ENCODE assay signal across 9 cellular contexts in the genomic region with DNA sequence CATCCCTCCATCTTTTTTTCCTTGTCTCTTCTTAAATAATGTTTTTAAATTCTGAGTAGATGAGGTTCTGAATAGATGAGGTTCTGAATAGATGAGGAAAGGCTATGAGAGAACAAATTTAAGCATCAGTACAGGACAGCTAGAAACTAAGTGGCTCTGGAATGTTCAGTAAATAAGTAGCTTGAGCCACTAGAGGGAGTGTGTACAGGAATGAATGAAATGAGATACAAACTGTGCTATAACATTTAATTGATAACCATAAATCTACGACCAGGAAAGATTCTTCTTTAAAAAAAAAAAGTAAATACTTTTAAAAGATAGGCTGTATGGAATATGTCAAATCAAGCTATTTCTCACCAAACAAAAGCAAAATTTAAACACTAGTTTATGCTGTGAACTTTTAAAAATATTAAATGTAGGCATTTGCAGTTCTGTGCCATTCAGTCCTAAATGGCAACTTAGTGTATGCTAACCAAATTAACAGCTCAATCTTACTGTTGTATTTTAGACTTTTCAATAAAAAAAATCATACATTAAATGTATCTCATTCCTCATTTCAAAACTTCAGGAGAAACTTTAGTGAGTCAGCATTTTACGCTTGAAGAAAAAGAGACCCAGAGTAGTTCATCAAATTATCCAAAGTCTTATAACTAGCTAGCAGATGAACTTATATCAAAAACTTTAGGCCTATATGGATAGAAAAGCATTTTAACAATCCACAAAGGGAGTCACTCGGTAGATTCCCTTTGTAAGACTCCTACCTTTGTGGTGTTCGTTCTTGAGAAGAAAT.
DNase-seq lines count a peak whose midpoint lies in the region; ATAC-seq and TF ChIP-seq lines count a peak whose summit lies in the region.
"Had no signal": no experiment of that assay in that cellular context is flagged by ENCODE, and none has a peak within 500 bp of the region (broad histone marks: within the 10 kb centered on the region; RNA-seq: fewer than 3 reads in every experiment).

No MANE protein-coding gene starts in this region.

- ATAC-seq in WTC11 (peak; percentile 51; the same call in 1 of the 2 replicates), GM18868 (IDR thresholded peaks at IDR 0.05; ENCODE audit: unreplicated experiment) (no peak), gastrocnemius medialis (no peak), GM21825 (IDR thresholded peaks at IDR 0.05; ENCODE audit: unreplicated experiment) (no peak)

- DNase-seq in DMS53 treated with DMSO at 0.1 percent for 48 hours (lab: John Stamatoyannopoulos, UW; ENCODE audit: unreplicated experiment) (peak; percentile 52), LoVo (ENCODE audit: low spot score) (peak; percentile 51), WTC11 (ENCODE audit: low spot score) (no peak), hepatic stellate cell (ENCODE audit: low spot score) (peak; percentile 19), tibial artery (no peak), gastrocnemius medialis (no peak)

- H3K4me3 ChIP-seq in tibial artery, result no peak overlapping the region
- H3K4me3 ChIP-seq in gastrocnemius medialis, result no peak overlapping the region

- POLR2A ChIA-PET in WTC11 (lab: Charles Lee), result no interaction called here

- H3K4me1 ChIP-seq in tibial artery (no peaks in the 10 kb centered on the region), gastrocnemius medialis (no peaks in the 10 kb centered on the region)

- H3K4me3 Mint-ChIP-seq in WTC11, result no peak overlapping the region

- H3K4me1 Mint-ChIP-seq in WTC11, result peaks cover 5% of the 10 kb centered on the region; the same call in 1 of the 2 replicates

- no peaks in the 10 kb centered on the region for H3K9me3 Mint-ChIP-seq in WTC11

- CTCF ChIA-PET in WTC11 (lab: Charles Lee), result interaction anchor here (0.6 to 1.7 kb wide), 34 partner anchors 9 to 719 kb away, joined by 3 to 16 read pairs (median 4); a partner anchor contains a TSS

- no peak overlapping the region for H3K27ac ChIP-seq in tibial artery
- no peak overlapping the region for H3K27ac ChIP-seq in gastrocnemius medialis
- H3K27ac ChIP-seq: neutrophil had no signal

- TF ChIP-seq POLR2A in gastrocnemius medialis (IDR thresholded peaks at IDR 0.05), result no peak

- H3K27ac Mint-ChIP-seq in WTC11, result no peak overlapping the region

- H3K27me3 ChIP-seq in tibial artery (no peaks in the 10 kb centered on the region), gastrocnemius medialis (no peaks in the 10 kb centered on the region)
- H3K27me3 ChIP-seq: neutrophil had no signal

- H3K27me3 Mint-ChIP-seq in WTC11 (ENCODE audit: low read depth), result no peaks in the 10 kb centered on the region; the same call in 1 of the 2 replicates

- H3K9me3 ChIP-seq in tibial artery, result no peaks in the 10 kb centered on the region
- H3K9me3 ChIP-seq in gastrocnemius medialis, result no peaks in the 10 kb centered on the region
- H3K9me3 ChIP-seq: neutrophil had no signal

- intact Hi-C loops in tibial artery (cut with DNase I; ENCODE audit: low total_unique reads) (no loop called here), gastrocnemius medialis (cut with DNase I; ENCODE audit: low total_unique reads) (no loop called here)

- H3K36me3 ChIP-seq in tibial artery, result no peaks in the 10 kb centered on the region
- H3K36me3 ChIP-seq in gastrocnemius medialis, result no peaks in the 10 kb centered on the region
- H3K36me3 ChIP-seq: neutrophil had no signal

- in situ Hi-C loops in gastrocnemius medialis (cut with MboI; ENCODE audit: low sequenced_read_pairs in 4 of 4), result no loop called here

- H3K36me3 Mint-ChIP-seq in WTC11, result no peaks in the 10 kb centered on the region

- TF ChIP-seq CTCF in WTC11 (IDR thresholded peaks at IDR 0.05), result no peak
- TF ChIP-seq CTCF in tibial artery (IDR thresholded peaks at IDR 0.05), result peak; percentile 56 to 60
- peak in 1 of 5 experiments; percentile 44 for TF ChIP-seq CTCF in gastrocnemius medialis (IDR thresholded peaks at IDR 0.05 in 4 of 5, conservative IDR thresholded peaks at IDR 0.05 in 1 of 5)

TF ChIP-seq in WTC11, 78 proteins besides CTCF, POLR2A, EP300 and RAD21 (continues in another document):
- no peak for TF ChIP-seq RELA (CRISPR knock-in tag; IDR thresholded peaks at IDR 0.05; ENCODE audit: borderline replicate concordance)
- TF ChIP-seq JAZF1 (CRISPR knock-in tag; IDR thresholded peaks at IDR 0.05), result no peak
- TF ChIP-seq ZNF423 (CRISPR knock-in tag; IDR thresholded peaks at IDR 0.05), result no peak
- TF ChIP-seq ZNF263 (CRISPR knock-in tag; IDR thresholded peaks at IDR 0.05; ENCODE audit: low read depth), result no peak
- no peak for TF ChIP-seq MXD4 (CRISPR knock-in tag; IDR thresholded peaks at IDR 0.05; ENCODE audit: borderline replicate concordance)
- no peak for TF ChIP-seq SMAD4 (CRISPR knock-in tag; IDR thresholded peaks at IDR 0.05)
- TF ChIP-seq, protein P1, sequence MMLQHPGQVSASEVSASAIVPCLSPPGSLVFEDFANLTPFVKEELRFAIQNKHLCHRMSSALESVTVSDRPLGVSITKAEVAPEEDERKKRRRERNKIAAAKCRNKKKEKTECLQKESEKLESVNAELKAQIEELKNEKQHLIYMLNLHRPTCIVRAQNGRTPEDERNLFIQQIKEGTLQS (CRISPR knock-in tag; conservative IDR thresholded peaks at IDR 0.05), result no peak
- TF ChIP-seq, protein P2, sequence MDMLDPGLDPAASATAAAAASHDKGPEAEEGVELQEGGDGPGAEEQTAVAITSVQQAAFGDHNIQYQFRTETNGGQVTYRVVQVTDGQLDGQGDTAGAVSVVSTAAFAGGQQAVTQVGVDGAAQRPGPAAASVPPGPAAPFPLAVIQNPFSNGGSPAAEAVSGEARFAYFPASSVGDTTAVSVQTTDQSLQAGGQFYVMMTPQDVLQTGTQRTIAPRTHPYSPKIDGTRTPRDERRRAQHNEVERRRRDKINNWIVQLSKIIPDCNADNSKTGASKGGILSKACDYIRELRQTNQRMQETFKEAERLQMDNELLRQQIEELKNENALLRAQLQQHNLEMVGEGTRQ (CRISPR knock-in tag; IDR thresholded peaks at IDR 0.05), result no peak
- TF ChIP-seq NFE2L1 (CRISPR knock-in tag; IDR thresholded peaks at IDR 0.05), result no peak
- no peak for TF ChIP-seq RORB (CRISPR knock-in tag; IDR thresholded peaks at IDR 0.05)
- TF ChIP-seq ZNF232 (CRISPR knock-in tag; IDR thresholded peaks at IDR 0.05), result no peak
- TF ChIP-seq, protein P3, sequence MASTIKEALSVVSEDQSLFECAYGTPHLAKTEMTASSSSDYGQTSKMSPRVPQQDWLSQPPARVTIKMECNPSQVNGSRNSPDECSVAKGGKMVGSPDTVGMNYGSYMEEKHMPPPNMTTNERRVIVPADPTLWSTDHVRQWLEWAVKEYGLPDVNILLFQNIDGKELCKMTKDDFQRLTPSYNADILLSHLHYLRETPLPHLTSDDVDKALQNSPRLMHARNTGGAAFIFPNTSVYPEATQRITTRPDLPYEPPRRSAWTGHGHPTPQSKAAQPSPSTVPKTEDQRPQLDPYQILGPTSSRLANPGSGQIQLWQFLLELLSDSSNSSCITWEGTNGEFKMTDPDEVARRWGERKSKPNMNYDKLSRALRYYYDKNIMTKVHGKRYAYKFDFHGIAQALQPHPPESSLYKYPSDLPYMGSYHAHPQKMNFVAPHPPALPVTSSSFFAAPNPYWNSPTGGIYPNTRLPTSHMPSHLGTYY (CRISPR knock-in tag; IDR thresholded peaks at IDR 0.05), result no peak
- no peak for TF ChIP-seq GABPB1 (CRISPR knock-in tag; IDR thresholded peaks at IDR 0.05)
- TF ChIP-seq CREB1 (CRISPR knock-in tag; IDR thresholded peaks at IDR 0.05), result no peak
- TF ChIP-seq, protein P4, sequence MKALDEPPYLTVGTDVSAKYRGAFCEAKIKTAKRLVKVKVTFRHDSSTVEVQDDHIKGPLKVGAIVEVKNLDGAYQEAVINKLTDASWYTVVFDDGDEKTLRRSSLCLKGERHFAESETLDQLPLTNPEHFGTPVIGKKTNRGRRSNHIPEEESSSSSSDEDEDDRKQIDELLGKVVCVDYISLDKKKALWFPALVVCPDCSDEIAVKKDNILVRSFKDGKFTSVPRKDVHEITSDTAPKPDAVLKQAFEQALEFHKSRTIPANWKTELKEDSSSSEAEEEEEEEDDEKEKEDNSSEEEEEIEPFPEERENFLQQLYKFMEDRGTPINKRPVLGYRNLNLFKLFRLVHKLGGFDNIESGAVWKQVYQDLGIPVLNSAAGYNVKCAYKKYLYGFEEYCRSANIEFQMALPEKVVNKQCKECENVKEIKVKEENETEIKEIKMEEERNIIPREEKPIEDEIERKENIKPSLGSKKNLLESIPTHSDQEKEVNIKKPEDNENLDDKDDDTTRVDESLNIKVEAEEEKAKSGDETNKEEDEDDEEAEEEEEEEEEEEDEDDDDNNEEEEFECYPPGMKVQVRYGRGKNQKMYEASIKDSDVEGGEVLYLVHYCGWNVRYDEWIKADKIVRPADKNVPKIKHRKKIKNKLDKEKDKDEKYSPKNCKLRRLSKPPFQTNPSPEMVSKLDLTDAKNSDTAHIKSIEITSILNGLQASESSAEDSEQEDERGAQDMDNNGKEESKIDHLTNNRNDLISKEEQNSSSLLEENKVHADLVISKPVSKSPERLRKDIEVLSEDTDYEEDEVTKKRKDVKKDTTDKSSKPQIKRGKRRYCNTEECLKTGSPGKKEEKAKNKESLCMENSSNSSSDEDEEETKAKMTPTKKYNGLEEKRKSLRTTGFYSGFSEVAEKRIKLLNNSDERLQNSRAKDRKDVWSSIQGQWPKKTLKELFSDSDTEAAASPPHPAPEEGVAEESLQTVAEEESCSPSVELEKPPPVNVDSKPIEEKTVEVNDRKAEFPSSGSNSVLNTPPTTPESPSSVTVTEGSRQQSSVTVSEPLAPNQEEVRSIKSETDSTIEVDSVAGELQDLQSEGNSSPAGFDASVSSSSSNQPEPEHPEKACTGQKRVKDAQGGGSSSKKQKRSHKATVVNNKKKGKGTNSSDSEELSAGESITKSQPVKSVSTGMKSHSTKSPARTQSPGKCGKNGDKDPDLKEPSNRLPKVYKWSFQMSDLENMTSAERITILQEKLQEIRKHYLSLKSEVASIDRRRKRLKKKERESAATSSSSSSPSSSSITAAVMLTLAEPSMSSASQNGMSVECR (CRISPR knock-in tag; IDR thresholded peaks at IDR 0.05; ENCODE audit: borderline replicate concordance), result no peak

Comparison
In these comparisons a context has a peak if more than half of its experiments do, and no peak if none do; other contexts are left out.
1. DNase-seq: peak in DMS53 treated with DMSO at 0.1 percent for 48 hours (single experiment), LoVo (single experiment) and hepatic stellate cell (single experiment); none in WTC11 (single experiment), tibial artery (0 of 2) and gastrocnemius medialis (0 of 2).